Comparison of ENCODE assay signal across 21 cellular contexts in the genomic region with DNA sequence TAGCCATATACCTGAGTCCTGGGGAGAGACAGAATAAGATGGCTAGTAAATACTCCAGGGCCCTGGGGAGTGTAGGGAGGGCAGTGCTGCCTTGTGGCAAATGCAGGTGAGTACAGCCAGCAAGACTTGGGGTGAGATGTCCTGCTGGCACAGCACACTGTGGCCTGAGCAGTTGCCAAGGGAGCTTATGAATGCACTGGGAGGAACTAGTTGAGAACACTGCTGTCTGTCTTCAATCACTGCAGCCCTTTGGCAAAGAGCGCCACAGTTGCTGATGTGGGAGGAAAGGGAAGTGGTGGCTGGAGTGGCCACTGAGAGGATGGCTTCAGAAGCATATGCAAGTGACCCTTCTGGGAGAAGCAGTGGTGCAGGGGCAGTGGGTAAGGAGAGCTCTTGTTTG.
DNase-seq lines count a peak whose midpoint lies in the region; ATAC-seq and TF ChIP-seq lines count a peak whose summit lies in the region.
"Had no signal": no experiment of that assay in that cellular context is flagged by ENCODE, and none has a peak within 500 bp of the region (broad histone marks: within the 10 kb centered on the region; RNA-seq: fewer than 3 reads in every experiment).

No MANE protein-coding gene starts in this region.

- TF ChIP-seq EP300 in upper lobe of left lung (IDR thresholded peaks at IDR 0.05): no peak

- DNase-seq in left ventricle myocardium superior (peak; percentile 39), Right ventricle myocardium superior (no peak), WERI-Rb-1 (no peak), medulla oblongata (ENCODE audit: extremely low spot score) (peak; percentile 54), upper lobe of left lung (no peak), iPS-NIHi7 (ENCODE audit: extremely low spot score) (no peak), NCI-H1105 treated with DMSO at 0.1 percent for 48 hours (lab: John Stamatoyannopoulos, UW) (no peak), GM13976 (ENCODE audit: low spot score) (no peak)
- DNase-seq: activated CD4-positive, alpha-beta T cell treated with anti-CD3 and anti-CD28 coated beads for 4 hours; activated CD8-positive, alpha-beta memory T cell treated with anti-CD3 and anti-CD28 coated beads, Interleukin-2, amount 50 U/mL, for 4 hours; CD4-positive, alpha-beta T cell; foreskin melanocyte; H7; left lung; MM.1S; NCI-H1930; NCI-H524; stimulated activated CD4-positive, alpha-beta T cell treated with anti-CD3 and anti-CD28 coated beads, Interleukin-15, amount 100 ng/mL, for 24 hours; stomach; T-helper 9 cell had no signal

- intact Hi-C loops in left ventricle myocardium superior (cut with micrococcal nuclease): no loop called here
- intact Hi-C loops in Right ventricle myocardium superior (cut with DNase I): no loop called here

- H3K36me3 ChIP-seq in WERI-Rb-1 (no peaks in the 10 kb centered on the region), upper lobe of left lung (no peaks in the 10 kb centered on the region)
- H3K36me3 ChIP-seq: left lung, stomach, uterus had no signal

- H3K27ac ChIP-seq in WERI-Rb-1: no peak overlapping the region
- H3K27ac ChIP-seq in upper lobe of left lung: no peak overlapping the region
- H3K27ac ChIP-seq: left lung, stomach, uterus had no signal

- TF ChIP-seq POLR2A in upper lobe of left lung (IDR thresholded peaks at IDR 0.05): no peak

- H3K4me3 ChIP-seq in WERI-Rb-1 (ENCODE audit: low read depth, low read length): no peak overlapping the region
- no peak overlapping the region for H3K4me3 ChIP-seq in upper lobe of left lung
- H3K4me3 ChIP-seq: left lung, stomach, uterus had no signal

- ATAC-seq in left ventricle myocardium superior (peak; percentile 29), Right ventricle myocardium superior (ENCODE audit: poor library complexity) (no peak), upper lobe of left lung (ENCODE audit: low FRiP score in 2 of 2) (peak; percentile 6 to 20)
- ATAC-seq: left lung had no signal

- no peaks in the 10 kb centered on the region for H3K4me1 ChIP-seq in upper lobe of left lung
- H3K4me1 ChIP-seq: left lung, stomach, uterus had no signal

- WGBS in upper lobe of left lung, 2 donors: 86 to 90% methylated on average over 1 of the region's 1 CpG

- H3K27me3 ChIP-seq in WERI-Rb-1 (ENCODE audit: insufficient read depth, low read depth, severe bottlenecking): no peaks in the 10 kb centered on the region
- no peaks in the 10 kb centered on the region for H3K27me3 ChIP-seq in upper lobe of left lung
- H3K27me3 ChIP-seq: left lung, stomach, uterus had no signal

- TF ChIP-seq CTCF in WERI-Rb-1 (IDR thresholded peaks at IDR 0.05; ENCODE audit: low read depth, low read length) (0 out of 2 replicates have a peak, but pooled peaks have one; percentile 2), upper lobe of left lung (IDR thresholded peaks at IDR 0.05) (no peak), GM13976 (IDR thresholded peaks at IDR 0.05; ENCODE audit: borderline replicate concordance, control extremely low read depth, extremely low read depth, insufficient read depth, missing control alignments) (no peak)

- H3K9me3 ChIP-seq in WERI-Rb-1 (ENCODE audit: severe bottlenecking) (no peaks in the 10 kb centered on the region), upper lobe of left lung (no peaks in the 10 kb centered on the region)
- H3K9me3 ChIP-seq: left lung, stomach, uterus had no signal

- in situ Hi-C loops in GM13976 (cut with MboI; ENCODE audit: low sequenced_read_pairs, unreplicated experiment): no loop called here

Comparison
In these comparisons a context has a peak if more than half of its experiments do, and no peak if none do; other contexts are left out.
1. DNase-seq: peak in left ventricle myocardium superior (single experiment) and medulla oblongata (single experiment); none in Right ventricle myocardium superior (single experiment), WERI-Rb-1 (single experiment), upper lobe of left lung (0 of 2), iPS-NIHi7 (single experiment), NCI-H1105 treated with DMSO at 0.1 percent for 48 hours (single experiment) and GM13976 (single experiment).